8 cellular contexts compared by ENCODE assay signal in the genomic region with DNA sequence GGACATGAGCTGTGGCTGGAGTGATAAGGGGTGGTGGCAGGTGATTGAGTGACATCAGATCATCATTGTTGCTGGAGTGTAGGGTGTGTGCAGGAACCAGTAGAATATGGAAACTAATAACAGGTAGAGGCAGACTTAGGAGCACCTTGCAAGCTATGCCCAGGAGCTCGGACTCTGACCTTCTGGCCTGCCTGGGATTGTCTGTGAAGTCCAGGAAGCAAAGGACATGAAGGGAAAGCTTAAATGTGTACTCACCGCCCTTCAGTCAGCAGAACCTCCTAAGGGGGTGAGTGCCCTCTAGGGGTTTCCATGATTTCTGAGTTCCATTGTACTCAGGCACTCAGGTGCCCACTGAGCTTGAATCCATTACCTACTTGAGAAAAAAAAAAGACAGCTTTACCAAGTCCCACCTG.
A peak's percentile ranks its signal among the peaks of the same experiment; 100 is the strongest.
DNase-seq lines count a peak whose midpoint lies in the region; ATAC-seq, FAIRE-seq and TF ChIP-seq lines count a peak whose summit lies in the region.

No MANE protein-coding gene starts in this region.

- peak; percentile 91 to 92 for TF ChIP-seq RAD21 in A549 (conservative IDR thresholded peaks at IDR 0.05 in 1 of 2, IDR thresholded peaks at IDR 0.05 in 1 of 2)

- no peak for FAIRE-seq in A549 (lab: Jason Lieb, UNC)

- H3K4me2 ChIP-seq in A549, result peak overlapping the region; percentile 68

- H3K4me1 Mint-ChIP-seq in type B pancreatic cell (ENCODE audit: unreplicated experiment), result peaks cover 12% of the 10 kb centered on the region

- H3K36me3 ChIP-seq in HUES6 (ENCODE audit: control insufficient read depth, insufficient read depth, low read length), result peaks cover 8% of the 10 kb centered on the region

- H3K27ac Mint-ChIP-seq in type B pancreatic cell, result no peak overlapping the region

- no peaks in the 10 kb centered on the region for H3K36me3 Mint-ChIP-seq in type B pancreatic cell

- H3K4me3 Mint-ChIP-seq in type B pancreatic cell, result no peak overlapping the region

- DNase-seq in A549 (ENCODE audit: low read depth in 1 of 2, low spot score in 1 of 2) (peak; percentile 60 to 87), SW 1271 (lab: John Stamatoyannopoulos, UW) (peak; percentile 26 to 72), iPS DF 19.7 (ENCODE audit: low read depth, low spot score) (peak; percentile 69), type B pancreatic cell (ENCODE audit: extremely low spot score, unreplicated experiment) (no peak), H4 (ENCODE audit: low spot score) (no peak), middle frontal gyrus (ENCODE audit: extremely low spot score, low spot score) (no peak)

- H3K27me3 ChIP-seq in HUES6 (ENCODE audit: control insufficient read depth, insufficient read depth, low read length), result no peaks in the 10 kb centered on the region

- no peaks in the 10 kb centered on the region for H3K27me3 Mint-ChIP-seq in type B pancreatic cell

- H3K4me3 ChIP-seq in A549 (no peak overlapping the region), HUES6 (ENCODE audit: low read depth, low read length) (no peak overlapping the region)

- H3K27ac ChIP-seq in A549, result peak overlapping the region; percentile 80 to 87
- peak overlapping the region; percentile 97; the same call in 1 of the 2 replicates for H3K27ac ChIP-seq in HUES6 (ENCODE audit: low read depth, low read length)

- H3K4me1 ChIP-seq in A549 (peaks cover 98% of the 10 kb centered on the region), HUES6 (ENCODE audit: control insufficient read depth, insufficient read depth, low read length) (peaks cover 85% of the 10 kb centered on the region)

- TF ChIP-seq POLR2A in A549 (IDR thresholded peaks at IDR 0.05; ENCODE audit: low read length), result no peak

- POLR2A ChIA-PET in A549 (lab: Yijun Ruan, JAX), result interaction anchor here (0.6 to 3.6 kb wide), 8 partner anchors 21 to 109 kb away, joined by 3 to 23 read pairs (median 4); a partner anchor contains a TSS

- WGBS in A549 (ENCODE audit: missing lambda C conversion rate), result 15% methylated on average over 2 of the region's 2 CpGs

- TF ChIP-seq CTCF in A549 (IDR thresholded peaks at IDR 0.05), result peak; percentile 92
- TF ChIP-seq CTCF in type B pancreatic cell (conservative IDR thresholded peaks at IDR 0.05), result peak; percentile 52

- ATAC-seq in A549, result peak; percentile 82 to 88
- ATAC-seq in HG02642 (IDR thresholded peaks at IDR 0.05; ENCODE audit: poor library complexity, unreplicated experiment), result no peak

- no peaks in the 10 kb centered on the region for H3K9me3 Mint-ChIP-seq in type B pancreatic cell

- no peaks in the 10 kb centered on the region for H3K9me3 ChIP-seq in A549
- no peaks in the 10 kb centered on the region for H3K9me3 ChIP-seq in HUES6 (ENCODE audit: control insufficient read depth, insufficient read depth, low read depth, low read length)

- TF ChIP-seq EP300 in A549 (IDR thresholded peaks at IDR 0.05), result no peak

- H3K9ac ChIP-seq in HUES6 (ENCODE audit: low read length), result peak overlapping the region; percentile 42

- CTCF ChIA-PET in A549 (lab: Yijun Ruan, JAX), result interaction anchor here (0.6 to 7.4 kb wide), 60 partner anchors 9 to 592 kb away, joined by 3 to 148 read pairs (median 5); a partner anchor contains a TSS

TF ChIP-seq in A549, 52 proteins besides CTCF, POLR2A, EP300 and RAD21:
- TF ChIP-seq, protein P1, sequence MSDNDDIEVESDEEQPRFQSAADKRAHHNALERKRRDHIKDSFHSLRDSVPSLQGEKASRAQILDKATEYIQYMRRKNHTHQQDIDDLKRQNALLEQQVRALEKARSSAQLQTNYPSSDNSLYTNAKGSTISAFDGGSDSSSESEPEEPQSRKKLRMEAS (IDR thresholded peaks at IDR 0.05), result peak; percentile 43; the same call in 1 of the 2 replicates
- TF ChIP-seq ZC3H11A (IDR thresholded peaks at IDR 0.05) (no peak), ZFP36 (IDR thresholded peaks at IDR 0.05; ENCODE audit: borderline replicate concordance, partially characterized antibody) (no peak), FOSL2 (IDR thresholded peaks at IDR 0.05) (no peak), FOSL2 (CRISPR knock-in tag; IDR thresholded peaks at IDR 0.05) (peak; percentile 16; the same call in 1 of the 2 replicates), JUN (IDR thresholded peaks at IDR 0.05) (peak in 1 of 2 experiments; percentile 35; a peak in 2 of 5 replicates), SMC3 (IDR thresholded peaks at IDR 0.05) (peak; percentile 87)
- TF ChIP-seq, protein P2, sequence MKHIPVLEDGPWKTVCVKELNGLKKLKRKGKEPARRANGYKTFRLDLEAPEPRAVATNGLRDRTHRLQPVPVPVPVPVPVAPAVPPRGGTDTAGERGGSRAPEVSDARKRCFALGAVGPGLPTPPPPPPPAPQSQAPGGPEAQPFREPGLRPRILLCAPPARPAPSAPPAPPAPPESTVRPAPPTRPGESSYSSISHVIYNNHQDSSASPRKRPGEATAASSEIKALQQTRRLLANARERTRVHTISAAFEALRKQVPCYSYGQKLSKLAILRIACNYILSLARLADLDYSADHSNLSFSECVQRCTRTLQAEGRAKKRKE (CRISPR knock-in tag; IDR thresholded peaks at IDR 0.05; ENCODE audit: low read depth), result 0 out of 2 replicates have a peak, but pooled peaks have one; percentile 1
- TF ChIP-seq, protein P3, sequence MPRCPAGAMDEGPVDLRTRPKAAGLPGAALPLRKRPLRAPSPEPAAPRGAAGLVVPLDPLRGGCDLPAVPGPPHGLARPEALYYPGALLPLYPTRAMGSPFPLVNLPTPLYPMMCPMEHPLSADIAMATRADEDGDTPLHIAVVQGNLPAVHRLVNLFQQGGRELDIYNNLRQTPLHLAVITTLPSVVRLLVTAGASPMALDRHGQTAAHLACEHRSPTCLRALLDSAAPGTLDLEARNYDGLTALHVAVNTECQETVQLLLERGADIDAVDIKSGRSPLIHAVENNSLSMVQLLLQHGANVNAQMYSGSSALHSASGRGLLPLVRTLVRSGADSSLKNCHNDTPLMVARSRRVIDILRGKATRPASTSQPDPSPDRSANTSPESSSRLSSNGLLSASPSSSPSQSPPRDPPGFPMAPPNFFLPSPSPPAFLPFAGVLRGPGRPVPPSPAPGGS (IDR thresholded peaks at IDR 0.05), result no peak

Comparison
In these comparisons a context has a peak if more than half of its experiments do, and no peak if none do; other contexts are left out.
1. DNase-seq: peak in A549 (2 of 2), SW 1271 (2 of 2) and iPS DF 19.7 (single experiment); none in type B pancreatic cell (single experiment), H4 (single experiment) and middle frontal gyrus (single experiment).